19 cellular contexts compared by ENCODE assay signal in the genomic region with DNA sequence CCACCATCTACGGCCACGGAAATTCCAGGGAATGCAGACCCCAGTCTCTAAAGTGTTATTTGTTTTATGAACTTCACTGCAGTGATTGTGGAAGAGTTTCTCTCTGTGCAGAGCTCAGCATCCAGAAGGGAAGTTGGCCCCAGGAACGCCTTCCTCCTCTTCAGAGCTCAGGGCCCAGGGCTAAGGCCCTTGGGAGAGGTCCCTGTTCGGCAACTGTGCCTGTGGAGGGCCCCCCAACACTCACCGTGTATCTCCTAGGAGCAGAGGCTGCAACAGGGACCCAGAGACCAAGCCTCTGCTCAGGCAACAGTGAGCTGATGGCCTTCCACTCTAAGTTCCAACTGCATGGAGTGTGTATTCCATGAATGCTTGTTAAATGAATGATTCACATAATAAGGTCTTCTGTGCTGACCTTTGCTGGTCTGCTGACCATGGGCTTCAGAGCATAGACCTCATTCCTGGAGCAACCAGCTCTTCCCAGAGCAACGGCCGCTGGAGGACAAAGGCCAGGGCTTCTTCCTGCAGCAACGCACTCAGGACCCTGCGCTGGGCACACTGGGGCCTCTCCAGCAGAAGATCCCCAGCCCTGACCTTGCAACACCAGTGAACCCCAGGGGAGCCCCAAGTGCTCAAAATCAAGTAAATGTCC. TPM values are rescaled to one million over a fixed set of nuclear protein-coding genes. Genes with fewer than 3 reads are reported as not detected.
A peak's percentile ranks its signal among the peaks of the same experiment; 100 is the strongest.
DNase-seq lines count a peak whose midpoint lies in the region; TF ChIP-seq lines count a peak whose summit lies in the region.
"Had no signal": no experiment of that assay in that cellular context is flagged by ENCODE, and none has a peak within 500 bp of the region (broad histone marks: within the 10 kb centered on the region; RNA-seq: fewer than 3 reads in every experiment).

No MANE protein-coding gene starts in this region.

- H3K27me3 Mint-ChIP-seq in brain, result no peaks in the 10 kb centered on the region

- no peak for TF ChIP-seq EP300 in sigmoid colon (IDR thresholded peaks at IDR 0.05)

- H3K4me1 ChIP-seq in sigmoid colon (peaks cover 0 to 81% (median 64%) of the 10 kb centered on the region in 4 donors), Peyer's patch (peaks cover 0 to 10% (median 0%) of the 10 kb centered on the region in 4 donors)
- H3K4me1 ChIP-seq: Caco-2, prostate gland had no signal

- no peak overlapping the region for H3K4me3 Mint-ChIP-seq in brain
- H3K4me3 Mint-ChIP-seq: stimulated activated naive CD8-positive, alpha-beta T cell treated with anti-CD3 and anti-CD28 coated beads, Interleukin-15, Interleukin-2, amounts not matched to agents 100 ng/mL and 50 ng/mL, for 24 hours had no signal

- TF ChIP-seq POLR2A in sigmoid colon (IDR thresholded peaks at IDR 0.05), result no peak
- TF ChIP-seq POLR2A in Peyer's patch (IDR thresholded peaks at IDR 0.05), result no peak

- H3K27me3 ChIP-seq in sigmoid colon, result no peaks in the 10 kb centered on the region
- H3K27me3 ChIP-seq in Peyer's patch, result no peaks in the 10 kb centered on the region
- H3K27me3 ChIP-seq: adrenal gland had no signal

- peaks cover 32% of the 10 kb centered on the region for H3K36me3 Mint-ChIP-seq in brain

- H3K9me3 ChIP-seq in sigmoid colon, result no peaks in the 10 kb centered on the region
- no peaks in the 10 kb centered on the region for H3K9me3 ChIP-seq in Peyer's patch
- H3K9me3 ChIP-seq: adrenal gland, Caco-2, prostate gland had no signal

- H3K4me3 ChIP-seq in sigmoid colon (no peak overlapping the region), Peyer's patch (no peak overlapping the region)
- H3K4me3 ChIP-seq: adrenal gland, K562, prostate gland had no signal

- peaks cover 82% of the 10 kb centered on the region for H3K4me1 Mint-ChIP-seq in brain

- H3K36me3 ChIP-seq in sigmoid colon (no peaks in the 10 kb centered on the region), Peyer's patch (no peaks in the 10 kb centered on the region)
- H3K36me3 ChIP-seq: adrenal gland, prostate gland had no signal

- H3K9me3 Mint-ChIP-seq in brain, result peaks cover 0 to 6% (median 5%) of the 10 kb centered on the region in 5 experiments
- H3K9me3 Mint-ChIP-seq: stimulated activated naive CD8-positive, alpha-beta T cell treated with anti-CD3 and anti-CD28 coated beads, Interleukin-15, Interleukin-2, amounts not matched to agents 100 ng/mL and 50 ng/mL, for 24 hours had no signal

- WGBS in sigmoid colon, 2 donors, result 92 to 93% methylated on average over 9 of the region's 9 CpGs

- no peak for TF ChIP-seq CTCF in brain (conservative IDR thresholded peaks at IDR 0.05)
- no peak for TF ChIP-seq CTCF in sigmoid colon (IDR thresholded peaks at IDR 0.05)
- no peak for TF ChIP-seq CTCF in Peyer's patch (IDR thresholded peaks at IDR 0.05)

- H3K27ac ChIP-seq in sigmoid colon, result peak overlapping the region; percentile 9 to 99 (median 92)
- H3K27ac ChIP-seq in Peyer's patch, result peak overlapping the region in 1 of 4 donors; percentile 5
- H3K27ac ChIP-seq: adrenal gland had no signal

- peak; percentile 78 for DNase-seq in Caki2 (ENCODE audit: low read depth)
- peak; percentile 80 for DNase-seq in kidney tubule cell (ENCODE audit: low spot score)
- DNase-seq in sigmoid colon, result no peak
- DNase-seq in T-helper 2 cell, result no peak
- DNase-seq in cortex of kidney (lab: John Stamatoyannopoulos, UW), result no peak
- DNase-seq in NCI-H345 treated with DMSO at 0.1 percent for 48 hours (lab: John Stamatoyannopoulos, UW; ENCODE audit: unreplicated experiment), result no peak
- no peak for DNase-seq in Peyer's patch
- DNase-seq: activated CD8-positive, alpha-beta memory T cell treated with anti-CD3 and anti-CD28 coated beads for 24 hours; adrenal gland; Caco-2; cerebellar nuclear complex; GDM1; left colon; NCI-H1092 treated with DMSO at 0.1 percent for 48 hours; NCI-H748 treated with DMSO at 0.1 percent for 48 hours had no signal

- intact Hi-C loops in sigmoid colon (cut with DNase I), result loop anchor here (5.0 kb wide), 2 partner anchors 69 to 189 kb away; no protein-coding TSS in a partner anchor

- in situ Hi-C loops in Caki2 (cut with HindIII; ENCODE audit: low pct_unique_long_range_greater_than_20kb, low sequenced_read_pairs), result no loop called here

- H3K27ac Mint-ChIP-seq in brain, result peak overlapping the region in 3 of 5 experiments; percentile 23 to 85 (median 69)
- H3K27ac Mint-ChIP-seq: stimulated activated naive CD8-positive, alpha-beta T cell treated with anti-CD3 and anti-CD28 coated beads, Interleukin-15, Interleukin-2, amounts not matched to agents 100 ng/mL and 50 ng/mL, for 24 hours had no signal

RNA-seq across cellular contexts. Expression of a gene that starts 7.7 kb away (rescaled TPM):
- total RNA-seq in Caki2 (2014; rRNA removed; shearing (Covaris generic); ENCODE audit: low replicate concordance), result 4.9 and 18.5 TPM in 2 replicates
- polyA plus RNA-seq in brain (ENCODE audit: insufficient read depth, low read depth, low replicate concordance) (22.3 TPM), sigmoid colon (1 to 10 TPM; 1.8 to 5.5 (median 3.0) TPM)
- total RNA-seq in sigmoid colon (10 to 100 TPM; 42.1 to 67.9 (median 50.3) TPM), Peyer's patch (10 to 100 TPM in 3 of 4 donors, 1 to 10 TPM in 1; 8.4 to 22.7 (median 16.8) TPM)
- total RNA-seq: K562 had no signal

Comparison
In these comparisons a context has a peak if more than half of its experiments do, and no peak if none do; other contexts are left out.
1. DNase-seq: peak in Caki2 (single experiment) and kidney tubule cell (single experiment); none in sigmoid colon (single experiment), T-helper 2 cell (0 of 5), cortex of kidney (single experiment), NCI-H345 treated with DMSO at 0.1 percent for 48 hours (single experiment) and Peyer's patch (0 of 3).